Comparison of ENCODE assay signal across 12 cellular contexts in genomic region chr12:93802698-93803097, GRCh38.
DNase-seq lines count a peak whose midpoint lies in the region; ATAC-seq and TF ChIP-seq lines count a peak whose summit lies in the region.
"Had no signal": no experiment of that assay in that cellular context is flagged by ENCODE, and none has a peak within 500 bp of the region (broad histone marks: within the 10 kb centered on the region; RNA-seq: fewer than 3 reads in every experiment).

No MANE protein-coding gene starts in this region.

- ATAC-seq in heart left ventricle (peak; percentile 47 to 80 (median 69)), gastrocnemius medialis (peak; percentile 74 to 82)
- ATAC-seq in naive thymus-derived CD4-positive, alpha-beta T cell: no peak
- ATAC-seq: activated naive CD8-positive, alpha-beta T cell treated with anti-CD3 and anti-CD28 coated beads, Interleukin-2, amount 50 U/mL, for 24 hours; stimulated activated naive CD8-positive, alpha-beta T cell treated with anti-CD3 and anti-CD28 coated beads, Interleukin-15, Interleukin-2, amounts not matched to agents 100 U/mL and 50 U/mL, for 24 hours had no signal

- CTCF ChIA-PET in naive thymus-derived CD4-positive, alpha-beta T cell (lab: Charles Lee): interaction anchor here (1.0 kb wide), 1 partner anchor 299 kb away, joined by 5 read pairs; no protein-coding TSS in a partner anchor

- TF ChIP-seq CTCF in WERI-Rb-1 (IDR thresholded peaks at IDR 0.05; ENCODE audit: low read depth, low read length) (peak; percentile 18; the same call in 1 of the 2 replicates), heart left ventricle (IDR thresholded peaks at IDR 0.05) (peak in 8 of 12 donors; percentile 15 to 56 (median 39)), gastrocnemius medialis (IDR thresholded peaks at IDR 0.05 in 4 of 5, conservative IDR thresholded peaks at IDR 0.05 in 1 of 5) (peak in 4 of 5 experiments; percentile 3 to 40 (median 18))

- POLR2A ChIA-PET in naive thymus-derived CD4-positive, alpha-beta T cell (lab: Charles Lee): no interaction called here

- TF ChIP-seq POLR2A in heart left ventricle (IDR thresholded peaks at IDR 0.05): no peak
- no peak for TF ChIP-seq POLR2A in gastrocnemius medialis (IDR thresholded peaks at IDR 0.05)

- H3K4me1 ChIP-seq in heart left ventricle (peaks cover 5 to 43% (median 33%) of the 10 kb centered on the region in 12 donors), gastrocnemius medialis (peaks cover 22 to 37% of the 10 kb centered on the region in 2 donors)
- H3K4me1 ChIP-seq in naive thymus-derived CD4-positive, alpha-beta T cell (ENCODE audit: control insufficient read depth in 2 of 2, insufficient read depth in 2 of 2, low read length in 2 of 2): no peaks in the 10 kb centered on the region

- in situ Hi-C loops in gastrocnemius medialis (cut with MboI; ENCODE audit: low sequenced_read_pairs in 4 of 4): no loop called here

- no peak overlapping the region for H3K27ac ChIP-seq in WERI-Rb-1
- peak overlapping the region; percentile 14 to 92 (median 68) for H3K27ac ChIP-seq in heart left ventricle
- H3K27ac ChIP-seq in gastrocnemius medialis: peak overlapping the region; percentile 67 to 83 (median 76)
- no peak overlapping the region for H3K27ac ChIP-seq in naive thymus-derived CD4-positive, alpha-beta T cell (ENCODE audit: low read depth, low read length)

- no peaks in the 10 kb centered on the region for H3K9me3 Mint-ChIP-seq in naive thymus-derived CD4-positive, alpha-beta T cell

- H3K4me1 Mint-ChIP-seq in naive thymus-derived CD4-positive, alpha-beta T cell: peaks cover 0 to 37% (median 8%) of the 10 kb centered on the region in 7 donors

- DNase-seq in ELR (ENCODE audit: low read depth) (peak; percentile 41), WERI-Rb-1 (no peak), heart left ventricle (no peak), gastrocnemius medialis (no peak), NCI-H748 (lab: John Stamatoyannopoulos, UW; ENCODE audit: unreplicated experiment) (no peak), NCI-H1930 (lab: John Stamatoyannopoulos, UW) (no peak)
- no peak for DNase-seq in activated CD4-positive, CD25-positive, alpha-beta regulatory T cell treated with anti-CD3 and anti-CD28 coated beads, Interleukin-2, amount 50 U/mL, for 72 hours
- DNase-seq in naive thymus-derived CD4-positive, alpha-beta T cell: no peak
- DNase-seq: activated CD4-positive, CD25-positive, alpha-beta regulatory T cell; activated naive CD8-positive, alpha-beta T cell treated with anti-CD3 and anti-CD28 coated beads, Interleukin-2, amount 50 U/mL, for 24 hours; NCI-H2029; stimulated activated naive CD8-positive, alpha-beta T cell treated with anti-CD3 and anti-CD28 coated beads, Interleukin-15, Interleukin-2, amounts not matched to agents 100 U/mL and 50 U/mL, for 24 hours had no signal

- H3K27me3 ChIP-seq in WERI-Rb-1 (ENCODE audit: insufficient read depth, low read depth, severe bottlenecking) (no peaks in the 10 kb centered on the region), heart left ventricle (no peaks in the 10 kb centered on the region), gastrocnemius medialis (no peaks in the 10 kb centered on the region)
- H3K27me3 ChIP-seq in naive thymus-derived CD4-positive, alpha-beta T cell (ENCODE audit: control insufficient read depth in 2 of 2, insufficient read depth in 2 of 2, low read length in 2 of 2): no peaks in the 10 kb centered on the region

- H3K27me3 Mint-ChIP-seq in naive thymus-derived CD4-positive, alpha-beta T cell: no peaks in the 10 kb centered on the region
- H3K27me3 Mint-ChIP-seq: activated naive CD8-positive, alpha-beta T cell treated with anti-CD3 and anti-CD28 coated beads, Interleukin-2, amount 50 U/mL, for 24 hours had no signal

- intact Hi-C loops in heart left ventricle (cut with DNase I) (loop anchor here in 1 of 10 donors (10.0 kb wide), 1 partner anchor 228 kb away; the partner anchor contains the start of gene SOCS2), gastrocnemius medialis (cut with DNase I; ENCODE audit: low total_unique reads) (loop anchor here (1.0 kb wide), 1 partner anchor 35 kb away; no protein-coding TSS in a partner anchor)
- intact Hi-C loops in naive thymus-derived CD4-positive, alpha-beta T cell (cut with micrococcal nuclease): no loop called here

- H3K4me3 Mint-ChIP-seq in naive thymus-derived CD4-positive, alpha-beta T cell: no peak overlapping the region
- H3K4me3 Mint-ChIP-seq: activated naive CD8-positive, alpha-beta T cell treated with anti-CD3 and anti-CD28 coated beads, Interleukin-2, amount 50 U/mL, for 24 hours had no signal

- H3K36me3 ChIP-seq in WERI-Rb-1 (no peaks in the 10 kb centered on the region), heart left ventricle (no peaks in the 10 kb centered on the region), gastrocnemius medialis (no peaks in the 10 kb centered on the region)
- H3K36me3 ChIP-seq in naive thymus-derived CD4-positive, alpha-beta T cell (ENCODE audit: control insufficient read depth in 2 of 3, insufficient read depth in 3 of 3, low read length in 3 of 3): no peaks in the 10 kb centered on the region

- H3K9me3 ChIP-seq in WERI-Rb-1 (ENCODE audit: severe bottlenecking) (no peaks in the 10 kb centered on the region), heart left ventricle (no peaks in the 10 kb centered on the region), gastrocnemius medialis (no peaks in the 10 kb centered on the region)
- H3K9me3 ChIP-seq in naive thymus-derived CD4-positive, alpha-beta T cell (ENCODE audit: control insufficient read depth in 2 of 3, low read length in 3 of 3): no peaks in the 10 kb centered on the region

- H3K4me3 ChIP-seq in WERI-Rb-1 (ENCODE audit: low read depth, low read length): no peak overlapping the region
- peak overlapping the region in 1 of 12 donors; percentile 23 for H3K4me3 ChIP-seq in heart left ventricle
- H3K4me3 ChIP-seq in gastrocnemius medialis: no peak overlapping the region
- no peak overlapping the region for H3K4me3 ChIP-seq in naive thymus-derived CD4-positive, alpha-beta T cell (ENCODE audit: low read length)

- H3K27ac Mint-ChIP-seq in naive thymus-derived CD4-positive, alpha-beta T cell: no peak overlapping the region
- H3K27ac Mint-ChIP-seq: activated naive CD8-positive, alpha-beta T cell treated with anti-CD3 and anti-CD28 coated beads, Interleukin-2, amount 50 U/mL, for 24 hours had no signal

- H3K36me3 Mint-ChIP-seq in naive thymus-derived CD4-positive, alpha-beta T cell: peaks cover 8 to 18% (median 16%) of the 10 kb centered on the region in 5 donors

Comparison
In these comparisons a context has a peak if more than half of its experiments do, and no peak if none do; other contexts are left out.
1. H3K27ac ChIP-seq: peak in heart left ventricle (12 of 12) and gastrocnemius medialis (4 of 4); none in WERI-Rb-1 (single experiment) and naive thymus-derived CD4-positive, alpha-beta T cell (single experiment).
2. Peak in every context shown above with its lines, with median percentiles within 50 percentile points of each other: CTCF ChIP-seq.